Comparison of ENCODE assay signal across 40 cellular contexts in the genomic region with DNA sequence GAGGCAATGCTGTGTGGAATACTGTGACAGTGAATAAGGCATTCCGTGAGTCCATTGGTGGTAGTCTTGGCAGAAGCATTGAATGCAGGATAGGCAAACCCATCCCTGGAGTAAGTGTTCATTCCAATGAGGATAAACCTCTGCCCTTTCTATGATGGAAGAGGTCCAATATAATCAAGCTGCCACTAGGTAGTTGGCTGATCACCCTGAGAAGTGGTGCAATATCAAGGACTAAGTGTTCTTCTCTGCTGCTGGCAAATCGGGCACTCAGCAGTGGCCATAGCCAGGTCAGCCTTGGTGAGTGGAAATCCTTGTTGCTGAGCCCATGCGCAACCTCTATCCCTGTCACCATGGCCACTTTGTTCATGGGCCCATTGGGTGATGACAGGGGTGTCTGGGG.
"Had no signal": no experiment of that assay in that cellular context is flagged by ENCODE, and none has a peak within 500 bp of the region (broad histone marks: within the 10 kb centered on the region; RNA-seq: fewer than 3 reads in every experiment).

No MANE protein-coding gene starts in this region.

- H3K36me3 ChIP-seq: adrenal gland, ascending aorta, brain microvascular endothelial cell, breast epithelium, cardiac muscle cell had no signal

- H3K4me1 ChIP-seq: adrenal gland, ascending aorta, body of pancreas, breast epithelium had no signal

- FAIRE-seq: astrocyte, bronchial epithelial cell had no signal

- H3K27ac ChIP-seq: adrenal gland, ascending aorta, body of pancreas, brain microvascular endothelial cell, breast epithelium, cardiac muscle cell had no signal

- H3K9me3 ChIP-seq: adrenal gland, body of pancreas had no signal

- H3K4me1 Mint-ChIP-seq: activated naive CD4-positive, alpha-beta T cell treated with anti-CD3 and anti-CD28 coated beads, Interleukin-2, amount 10 ng/mL, durations not matched to agents 7 days and 5 days; activated naive CD4-positive, alpha-beta T cell treated with anti-CD3 and anti-CD28 coated beads, Interleukin-2, amount 50 U/mL, for 24 hours; activated naive CD8-positive, alpha-beta T cell treated with anti-CD3 and anti-CD28 coated beads for 36 hours; activated naive CD8-positive, alpha-beta T cell treated with anti-CD3 and anti-CD28 coated beads, Interleukin-2, amount 10 ng/mL, durations not matched to agents 7 days and 5 days; activated naive CD8-positive, alpha-beta T cell treated with anti-CD3 and anti-CD28 coated beads, Interleukin-2, amount 50 U/mL, for 24 hours; activated T-helper 17 cell treated with anti-CD3 and anti-CD28 coated beads, Interleukin-2, amount 50 U/mL, for 72 hours; brain; central memory CD8-positive, alpha-beta T cell had no signal

- DNase-seq: activated effector memory CD4-positive, alpha-beta T cell treated with anti-CD3 and anti-CD28 coated beads, Interleukin-2, amount 50 U/mL, for 16 hours; activated effector memory CD4-positive, alpha-beta T cell treated with Interleukin-2 at 50 U/mL for 16 hours; activated gamma-delta T cell; activated gamma-delta T cell treated with Interleukin-2 at 50 U/mL for 16 hours; activated naive CD4-positive, alpha-beta T cell; activated naive CD4-positive, alpha-beta T cell treated with anti-CD3 and anti-CD28 coated beads for 36 hours; activated naive CD4-positive, alpha-beta T cell treated with anti-CD3 and anti-CD28 coated beads, Interleukin-2, amount 10 ng/mL, durations not matched to agents 7 days and 5 days; activated naive CD4-positive, alpha-beta T cell treated with anti-CD3 and anti-CD28 coated beads, Interleukin-2, amount 50 U/mL, for 16 hours; activated naive CD4-positive, alpha-beta T cell treated with Interleukin-2 at 50 U/mL for 16 hours; activated naive CD8-positive, alpha-beta T cell treated with anti-CD3 and anti-CD28 coated beads for 36 hours; activated naive CD8-positive, alpha-beta T cell treated with anti-CD3 and anti-CD28 coated beads, Interleukin-2, amount 10 ng/mL, durations not matched to agents 7 days and 5 days; activated naive CD8-positive, alpha-beta T cell treated with anti-CD3 and anti-CD28 coated beads, Interleukin-2, amount 50 U/mL, for 24 hours; activated T-cell treated with anti-CD3 and anti-CD28 coated beads, Interleukin-2, amount 50 U/mL, for 1 hour; activated T-cell treated with anti-CD3 and anti-CD28 coated beads, Interleukin-2, amount 50 U/mL, for 24 hours; activated T-cell treated with anti-CD3 and anti-CD28 coated beads, Interleukin-2, amount 50 U/mL, for 4 hours; activated T-cell treated with anti-CD3 and anti-CD28 coated beads, Interleukin-2, amount 50 U/mL, for 48 hours; activated T-cell treated with anti-CD3 and anti-CD28 coated beads, Interleukin-2, amount 50 U/mL, for 72 hours; adrenal gland; amniotic stem cell; amygdala; anterior cingulate cortex; aorta; body of pancreas; brain microvascular endothelial cell; caudate nucleus; central memory CD4-positive, alpha-beta T cell; cerebellar nuclear complex had no signal

- H3K4me3 ChIP-seq: adrenal gland, ascending aorta, body of pancreas, breast epithelium, cardiac muscle cell had no signal

- H3K27ac Mint-ChIP-seq: activated naive CD4-positive, alpha-beta T cell treated with anti-CD3 and anti-CD28 coated beads for 36 hours; activated naive CD4-positive, alpha-beta T cell treated with anti-CD3 and anti-CD28 coated beads, Interleukin-2, amount 10 ng/mL, durations not matched to agents 7 days and 5 days; activated naive CD4-positive, alpha-beta T cell treated with anti-CD3 and anti-CD28 coated beads, Interleukin-2, amount 50 U/mL, for 24 hours; activated naive CD4-positive, alpha-beta T cell treated with anti-CD3 and anti-CD28 coated beads, Interleukin-2, amount 50 U/mL, for 72 hours; activated naive CD8-positive, alpha-beta T cell; activated naive CD8-positive, alpha-beta T cell treated with anti-CD3 and anti-CD28 coated beads for 36 hours; activated naive CD8-positive, alpha-beta T cell treated with anti-CD3 and anti-CD28 coated beads, Interleukin-2, amount 10 ng/mL, durations not matched to agents 7 days and 5 days; activated naive CD8-positive, alpha-beta T cell treated with anti-CD3 and anti-CD28 coated beads, Interleukin-2, amount 50 U/mL, for 24 hours; activated T-cell treated with anti-CD3 and anti-CD28 coated beads, Interleukin-2, amount 50 U/mL, for 24 hours; activated T-cell treated with anti-CD3 and anti-CD28 coated beads, Interleukin-2, amount 50 U/mL, for 72 hours; activated T-helper 1 cell treated with anti-CD3 and anti-CD28 coated beads, Interleukin-12 subunit alpha, Interleukin-12 subunit beta, Interleukin-2, Interleukin-4 antibody, amounts not matched to agents 30 ng/mL and 10 ng/mL and 1 ng/mL, durations not matched to agents 14 hours and 24 hours and 36 hours; activated T-helper 17 cell treated with anti-CD3 and anti-CD28 coated beads, Interleukin-2, amount 50 U/mL, for 72 hours; activated T-helper 2 cell treated with anti-CD3 and anti-CD28 coated beads, Interferon-gamma antibody, Interleukin-2, Interleukin-4, amounts not matched to agents 10 μg/mL and 5 μg/mL and 100 μg/mL, durations not matched to agents 14 hours and 24 hours and 36 hours; brain had no signal

- ATAC-seq: activated naive CD4-positive, alpha-beta T cell treated with anti-CD3 and anti-CD28 coated beads, Interleukin-2, amount 50 U/mL, for 72 hours; activated naive CD8-positive, alpha-beta T cell treated with anti-CD3 and anti-CD28 coated beads, Interleukin-2, amount 50 U/mL, for 24 hours; activated T-cell treated with anti-CD3 and anti-CD28 coated beads, Interleukin-2, amount 50 U/mL, for 4 hours; activated T-cell treated with anti-CD3 and anti-CD28 coated beads, Interleukin-2, amount 50 U/mL, for 72 hours; activated T-helper 17 cell treated with anti-CD3 and anti-CD28 coated beads, Interleukin-2, amount 50 U/mL, for 72 hours; body of pancreas had no signal

- H3K9me3 Mint-ChIP-seq: activated naive CD4-positive, alpha-beta T cell treated with anti-CD3 and anti-CD28 coated beads, Interleukin-2, amount 10 ng/mL, durations not matched to agents 7 days and 5 days; activated naive CD4-positive, alpha-beta T cell treated with anti-CD3 and anti-CD28 coated beads, Interleukin-2, amount 50 U/mL, for 72 hours; activated naive CD8-positive, alpha-beta T cell treated with anti-CD3 and anti-CD28 coated beads, Interleukin-2, amount 10 ng/mL, durations not matched to agents 7 days and 5 days; activated T-helper 1 cell treated with anti-CD3 and anti-CD28 coated beads, Interleukin-12 subunit alpha, Interleukin-12 subunit beta, Interleukin-2, Interleukin-4 antibody, amounts not matched to agents 30 ng/mL and 10 ng/mL and 1 ng/mL, durations not matched to agents 14 hours and 24 hours and 36 hours; activated T-helper 17 cell treated with anti-CD3 and anti-CD28 coated beads, Interleukin-2, amount 50 U/mL, for 72 hours; central memory CD8-positive, alpha-beta T cell had no signal

- H3K27me3 ChIP-seq: adrenal gland, ascending aorta, body of pancreas, brain microvascular endothelial cell, breast epithelium, cardiac muscle cell had no signal

- H3K36me3 Mint-ChIP-seq: activated naive CD4-positive, alpha-beta T cell treated with anti-CD3 and anti-CD28 coated beads, Interleukin-2, amount 10 ng/mL, durations not matched to agents 7 days and 5 days; activated naive CD4-positive, alpha-beta T cell treated with anti-CD3 and anti-CD28 coated beads, Interleukin-2, amount 50 U/mL, for 72 hours; activated naive CD8-positive, alpha-beta T cell; activated naive CD8-positive, alpha-beta T cell treated with anti-CD3 and anti-CD28 coated beads, Interleukin-2, amount 10 ng/mL, durations not matched to agents 7 days and 5 days; brain had no signal

- H3K4me3 Mint-ChIP-seq: activated naive CD4-positive, alpha-beta T cell treated with anti-CD3 and anti-CD28 coated beads for 36 hours; activated naive CD4-positive, alpha-beta T cell treated with anti-CD3 and anti-CD28 coated beads, Interleukin-2, amount 10 ng/mL, durations not matched to agents 7 days and 5 days; activated naive CD4-positive, alpha-beta T cell treated with anti-CD3 and anti-CD28 coated beads, Interleukin-2, amount 50 U/mL, for 24 hours; activated naive CD8-positive, alpha-beta T cell; activated naive CD8-positive, alpha-beta T cell treated with anti-CD3 and anti-CD28 coated beads for 36 hours; activated naive CD8-positive, alpha-beta T cell treated with anti-CD3 and anti-CD28 coated beads, Interleukin-2, amount 10 ng/mL, durations not matched to agents 7 days and 5 days; activated naive CD8-positive, alpha-beta T cell treated with anti-CD3 and anti-CD28 coated beads, Interleukin-2, amount 50 U/mL, for 24 hours; activated T-cell treated with anti-CD3 and anti-CD28 coated beads, Interleukin-2, amount 50 U/mL, for 24 hours; activated T-cell treated with anti-CD3 and anti-CD28 coated beads, Interleukin-2, amount 50 U/mL, for 4 hours; activated T-cell treated with anti-CD3 and anti-CD28 coated beads, Interleukin-2, amount 50 U/mL, for 72 hours; activated T-helper 1 cell treated with anti-CD3 and anti-CD28 coated beads, Interleukin-12 subunit alpha, Interleukin-12 subunit beta, Interleukin-2, Interleukin-4 antibody, amounts not matched to agents 30 ng/mL and 10 ng/mL and 1 ng/mL, durations not matched to agents 14 hours and 24 hours and 36 hours; activated T-helper 17 cell treated with anti-CD3 and anti-CD28 coated beads, Interleukin-2, amount 50 U/mL, for 72 hours; brain; central memory CD8-positive, alpha-beta T cell had no signal

- H3K27me3 Mint-ChIP-seq: activated naive CD4-positive, alpha-beta T cell treated with anti-CD3 and anti-CD28 coated beads, Interleukin-2, amount 10 ng/mL, durations not matched to agents 7 days and 5 days; brain had no signal
